ENCODE assay signal across 8 cellular contexts in genomic region chr11:133947298-133947905, GRCh38. TPM values are rescaled to one million over a fixed set of nuclear protein-coding genes. Genes with fewer than 3 reads are reported as not detected.
DNase-seq lines count a peak whose midpoint lies in the region; ATAC-seq and TF ChIP-seq lines count a peak whose summit lies in the region.

No MANE protein-coding gene starts in this region.

- BruUV-seq in HCT116 (replicated peaks; lab: Mats Ljungman, UMichigan), result no TSS peak

- peaks cover 16% of the 10 kb centered on the region for H3K36me3 ChIP-seq in DND-41 (ENCODE audit: insufficient read depth, low read length)
- no peaks in the 10 kb centered on the region; a peak in 1 of 4 replicates for H3K36me3 ChIP-seq in HCT116 (ENCODE audit: control insufficient read depth in 1 of 2, insufficient read depth in 2 of 2, low read length in 2 of 2)
- peaks cover 4% of the 10 kb centered on the region for H3K36me3 ChIP-seq in rectal smooth muscle tissue (ENCODE audit: control insufficient read depth, insufficient read depth, low read length)

- ATAC-seq in DND-41 (ENCODE audit: insufficient read depth, low read depth), result peak; percentile 64
- peak; percentile 60 for ATAC-seq in HCT116

- intact Hi-C loops in HCT116 (cut with micrococcal nuclease), result no loop called here
- intact Hi-C loops in posterior vena cava (cut with DNase I), result no loop called here

- H3K9me3 ChIP-seq in DND-41 (ENCODE audit: insufficient read depth, low read length, severe bottlenecking), result no peaks in the 10 kb centered on the region
- no peaks in the 10 kb centered on the region for H3K9me3 ChIP-seq in HCT116 (ENCODE audit: control insufficient read depth in 1 of 2, insufficient read depth in 1 of 2, low read depth in 1 of 2, low read length in 2 of 2)

- POLR2A ChIA-PET in HCT116 (lab: Charles Lee), result no interaction called here

- no peak for TF ChIP-seq RAD21 in HCT116 (IDR thresholded peaks at IDR 0.05; ENCODE audit: low read depth)

- H3K27ac ChIP-seq in DND-41 (ENCODE audit: low read length), result no peak overlapping the region; the same call in 1 of the 2 replicates
- no peak overlapping the region for H3K27ac ChIP-seq in HCT116 (ENCODE audit: low read depth, low read length)
- H3K27ac ChIP-seq in rectal smooth muscle tissue (ENCODE audit: low read depth, low read length), result peak overlapping the region; percentile 40

- H3K9ac ChIP-seq in DND-41 (ENCODE audit: low read depth, low read length) (no peak overlapping the region), HCT116 (ENCODE audit: low read length) (no peak overlapping the region), rectal smooth muscle tissue (ENCODE audit: low read length) (no peak overlapping the region)

- peaks cover 87% of the 10 kb centered on the region for H4K20me1 ChIP-seq in DND-41 (ENCODE audit: insufficient read depth, low read length)
- H4K20me1 ChIP-seq in HCT116 (ENCODE audit: insufficient read depth), result no peaks in the 10 kb centered on the region

- H3K4me2 ChIP-seq in DND-41 (ENCODE audit: insufficient read depth, low read length), result no peak overlapping the region
- no peak overlapping the region for H3K4me2 ChIP-seq in HCT116 (ENCODE audit: low read length)

- H2AFZ ChIP-seq in DND-41 (ENCODE audit: low read depth, low read length), result no peak overlapping the region
- no peak overlapping the region for H2AFZ ChIP-seq in HCT116 (ENCODE audit: low read depth, low read length, poor library complexity, severe bottlenecking)

- H3K27me3 ChIP-seq in DND-41 (ENCODE audit: insufficient read depth, low read length, poor library complexity) (no peaks in the 10 kb centered on the region), HCT116 (ENCODE audit: insufficient read depth, low read length) (no peaks in the 10 kb centered on the region), rectal smooth muscle tissue (ENCODE audit: control insufficient read depth, insufficient read depth, low read length) (no peaks in the 10 kb centered on the region)

- H3K9me2 ChIP-seq in HCT116 (ENCODE audit: insufficient read depth), result no peaks in the 10 kb centered on the region

- TF ChIP-seq POLR2A in HCT116 (IDR thresholded peaks at IDR 0.05; ENCODE audit: borderline replicate concordance, extremely low read depth, insufficient read depth, insufficient read length), result no peak

- H3K4me3 ChIP-seq in DND-41 (ENCODE audit: low read depth in 1 of 2, low read length in 2 of 2) (no peak overlapping the region), HCT116 (replicated peaks in 1 of 2; ENCODE audit: low read depth in 1 of 2, low read length in 2 of 2) (no peak overlapping the region), rectal smooth muscle tissue (ENCODE audit: low read length) (peak overlapping the region; percentile 31)

- DNase-seq in DND-41, result peak; percentile 62
- DNase-seq in HCT116 (ENCODE audit: low read depth, low spot score), result no peak
- DNase-seq in NCI-H82 treated with DMSO at 0.1 percent for 48 hours (lab: John Stamatoyannopoulos, UW; ENCODE audit: unreplicated experiment), result peak; percentile 37
- DNase-seq in activated T-helper 1 cell treated with Interleukin-2 at 50 U/mL for 16 hours (ENCODE audit: low read depth), result peak; percentile 47
- DNase-seq in foreskin melanocyte, result peak; percentile 14
- DNase-seq in posterior vena cava (ENCODE audit: low spot score), result no peak
- no peak for DNase-seq in NCI-H187 (lab: John Stamatoyannopoulos, UW)

- peak; percentile 69 for TF ChIP-seq CTCF in DND-41 (IDR thresholded peaks at IDR 0.05; ENCODE audit: borderline replicate concordance, extremely low read depth, low read length, poor library complexity, severe bottlenecking)
- TF ChIP-seq CTCF in HCT116 (IDR thresholded peaks at IDR 0.05 in 2 of 3, conservative IDR thresholded peaks at IDR 0.05 in 1 of 3; ENCODE audit: borderline replicate concordance in 1 of 3, insufficient read depth in 1 of 3, low read depth in 2 of 3, low read length in 2 of 3), result peak in 1 of 3 experiments; percentile 27; a peak in 2 of 6 replicates

- CTCF ChIA-PET in HCT116 (lab: Charles Lee), result no interaction called here

- RAD21 ChIA-PET in HCT116 (lab: Charles Lee; ENCODE audit: low non-redundant PET in 1 of 2, low total read pairs in 2 of 2, uncharacterized antibody in 2 of 2, unreplicated experiment in 2 of 2), result no interaction called here

- peaks cover 11% of the 10 kb centered on the region for H3K79me2 ChIP-seq in DND-41 (ENCODE audit: insufficient read depth, low read length)
- no peaks in the 10 kb centered on the region; the same call in none of the 2 replicates for H3K79me2 ChIP-seq in HCT116 (ENCODE audit: insufficient read depth, low read length)

- H3K4me1 ChIP-seq in DND-41 (ENCODE audit: insufficient read depth, low read length), result peaks cover 57% of the 10 kb centered on the region
- H3K4me1 ChIP-seq in HCT116 (ENCODE audit: control insufficient read depth in 1 of 2, insufficient read depth in 2 of 2, low read length in 2 of 2), result peaks cover 9 to 39% of the 10 kb centered on the region in 2 experiments; a peak in 3 of 4 replicates
- peaks cover 62% of the 10 kb centered on the region for H3K4me1 ChIP-seq in rectal smooth muscle tissue (ENCODE audit: control insufficient read depth, insufficient read depth, low read length)

TF ChIP-seq in HCT116, 20 proteins besides CTCF, POLR2A, EP300 and RAD21:
- TF ChIP-seq SP1 (IDR thresholded peaks at IDR 0.05; ENCODE audit: low read depth), result no peak
- TF ChIP-seq TCF7L2 (IDR thresholded peaks at IDR 0.05; ENCODE audit: borderline replicate concordance, extremely low read depth, insufficient read depth, insufficient read length), result no peak
- TF ChIP-seq YY1 (IDR thresholded peaks at IDR 0.05; ENCODE audit: extremely low read depth, insufficient replicate concordance, low read depth, low read length), result no peak
- no peak for TF ChIP-seq ZFX (IDR thresholded peaks at IDR 0.05)
- peak; percentile 69; the same call in 1 of the 2 replicates for TF ChIP-seq REST (IDR thresholded peaks at IDR 0.05; ENCODE audit: low read depth)

RNA-seq across cellular contexts. Expression of gene IGSF9B, which starts 9.4 kb away (rescaled TPM):
- total RNA-seq in HCT116 (2021; ENCODE audit: unreplicated experiment), result 12.4 TPM
- polyA plus RNA-seq in HCT116 (2012), result 4.1 and 5.2 TPM in 2 replicates
- 10 to 100 TPM; 45.0 to 57.8 TPM for total RNA-seq in posterior vena cava

Comparison
In these comparisons a context has a peak if more than half of its experiments do, and no peak if none do; other contexts are left out.
1. DNase-seq: peak in DND-41 (single experiment), NCI-H82 treated with DMSO at 0.1 percent for 48 hours (single experiment), activated T-helper 1 cell treated with Interleukin-2 at 50 U/mL for 16 hours (single experiment) and foreskin melanocyte (single experiment); none in HCT116 (single experiment), posterior vena cava (single experiment) and NCI-H187 (0 of 2).